9 cellular contexts compared by ENCODE assay signal in the genomic region with DNA sequence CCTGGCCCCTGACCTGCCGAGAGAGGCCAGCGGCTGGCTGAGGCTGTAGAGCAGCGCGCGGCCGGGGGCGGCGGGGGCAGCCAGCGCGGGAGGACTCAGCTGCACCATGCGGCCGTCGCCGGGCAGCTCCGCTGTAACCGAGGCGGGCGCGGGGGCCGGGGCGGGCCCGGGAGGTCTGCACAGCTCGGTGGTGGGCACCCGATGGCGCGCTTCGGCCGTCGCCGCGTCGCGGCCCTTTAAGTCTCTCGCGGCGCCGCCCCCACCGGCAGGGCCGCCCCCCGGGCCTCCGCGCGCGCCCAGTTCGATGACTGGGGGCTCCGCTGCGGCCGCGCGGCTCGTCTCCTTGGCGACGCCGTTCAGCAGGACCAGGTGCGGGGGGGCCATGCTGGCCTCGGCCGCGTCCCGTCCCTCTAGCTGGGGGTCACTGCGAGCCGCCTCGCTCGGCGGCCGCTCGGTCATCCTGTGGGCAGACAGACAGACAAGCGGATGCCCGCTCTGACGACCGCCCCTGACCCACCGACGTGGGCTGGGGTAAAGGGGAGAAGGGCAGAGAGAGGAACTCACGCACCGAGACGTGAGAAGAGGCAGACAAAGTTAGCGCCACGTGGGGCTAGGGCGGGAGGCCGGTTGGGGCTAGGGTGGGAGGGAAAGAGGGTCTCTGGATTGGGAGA. TPM values are rescaled to one million over a fixed set of nuclear protein-coding genes. Genes with fewer than 3 reads are reported as not detected.
DNase-seq lines count a peak whose midpoint lies in the region; ATAC-seq, FAIRE-seq and TF ChIP-seq lines count a peak whose summit lies in the region.
"Had no signal": no experiment of that assay in that cellular context is flagged by ENCODE, and none has a peak within 500 bp of the region (broad histone marks: within the 10 kb centered on the region; RNA-seq: fewer than 3 reads in every experiment).

No MANE protein-coding gene starts in this region.

- H3K79me2 ChIP-seq in parathyroid adenoma, result no peaks in the 10 kb centered on the region

- H3K4me1 ChIP-seq in Panc1 (ENCODE audit: control insufficient read depth, insufficient read depth, low read length), result 0 out of 2 replicates have a peak, but pooled peaks cover 2% of the 10 kb centered on the region
- H3K4me1 ChIP-seq in esophagus muscularis mucosa, result peaks cover 21 to 41% (median 35%) of the 10 kb centered on the region in 4 donors
- no peaks in the 10 kb centered on the region for H3K4me1 ChIP-seq in parathyroid adenoma

- H3K9ac ChIP-seq in parathyroid adenoma, result no peak overlapping the region

- H3K36me3 ChIP-seq in Panc1 (ENCODE audit: control insufficient read depth, insufficient read depth, low read length) (no peaks in the 10 kb centered on the region), esophagus muscularis mucosa (no peaks in the 10 kb centered on the region), parathyroid adenoma (ENCODE audit: control insufficient read depth, insufficient read depth, low read length) (no peaks in the 10 kb centered on the region)

- intact Hi-C loops in Panc1 (cut with micrococcal nuclease; ENCODE audit: unreplicated experiment) (no loop called here), esophagus muscularis mucosa (cut with DNase I) (no loop called here)

- peak overlapping the region; percentile 41 for H3K4me2 ChIP-seq in parathyroid adenoma (ENCODE audit: low read length)

- H3K27ac ChIP-seq in Panc1 (ENCODE audit: low read length) (no peak overlapping the region), esophagus muscularis mucosa (replicated peaks in 1 of 4) (peak overlapping the region in 3 of 4 donors; percentile 10 to 44 (median 14)), parathyroid adenoma (no peak overlapping the region)

- ATAC-seq in Panc1 (peak; percentile 41; the same call in 1 of the 2 replicates), HG03378 (IDR thresholded peaks at IDR 0.05; ENCODE audit: unreplicated experiment) (no peak), GM21526 (IDR thresholded peaks at IDR 0.05; ENCODE audit: low FRiP score, unreplicated experiment) (no peak)

- H2AFZ ChIP-seq in parathyroid adenoma, result no peak overlapping the region

- CTCF ChIA-PET in Panc1 (lab: Charles Lee), result no interaction called here

- no peak for TF ChIP-seq POLR2A in esophagus muscularis mucosa (IDR thresholded peaks at IDR 0.05; ENCODE audit: low read depth)

- H3K27me3 ChIP-seq in Panc1 (ENCODE audit: control insufficient read depth, insufficient read depth, low read length) (peaks cover 25% of the 10 kb centered on the region), esophagus muscularis mucosa (peaks cover 3 to 91% (median 62%) of the 10 kb centered on the region in 4 donors), parathyroid adenoma (ENCODE audit: control insufficient read depth, insufficient read depth, low read length) (peaks cover 5% of the 10 kb centered on the region)

- in situ Hi-C loops in Panc1 (cut with HindIII; ENCODE audit: low pct_unique_long_range_greater_than_20kb, low sequenced_read_pairs), result no loop called here

- no peak for FAIRE-seq in RCC 7860 (lab: Jason Lieb, UNC)

- POLR2A ChIA-PET in Panc1 (lab: Charles Lee), result no interaction called here

- H3K9me3 ChIP-seq in Panc1 (ENCODE audit: control insufficient read depth, insufficient read depth, low read depth, low read length), result no peaks in the 10 kb centered on the region
- no peaks in the 10 kb centered on the region for H3K9me3 ChIP-seq in esophagus muscularis mucosa
- no peaks in the 10 kb centered on the region for H3K9me3 ChIP-seq in parathyroid adenoma (ENCODE audit: control insufficient read depth, low read length)

- no peak for TF ChIP-seq EP300 in esophagus muscularis mucosa (IDR thresholded peaks at IDR 0.05)

- no TSS peak for BruUV-seq in Panc1 (replicated peaks; lab: Mats Ljungman, UMichigan)

- DNase-seq in Daoy (ENCODE audit: low read depth) (peak; percentile 22), Panc1 (ENCODE audit: low read depth, low spot score) (no peak), esophagus muscularis mucosa (ENCODE audit: extremely low spot score) (no peak), RCC 7860 (ENCODE audit: low spot score) (no peak)
- no peak for DNase-seq in activated effector memory CD4-positive, alpha-beta T cell treated with anti-CD3 and anti-CD28 coated beads, Interleukin-2, amount 50 U/mL, for 16 hours

- 3% methylated on average over 19 of the region's 79 CpGs for WGBS in esophagus muscularis mucosa

- H3K4me3 ChIP-seq in Panc1 (ENCODE audit: low read depth in 2 of 2, low read length in 2 of 2), result peak overlapping the region in 1 of 2 experiments; percentile 13; a peak in 2 of 4 replicates
- peak overlapping the region; percentile 43 to 50 (median 45) for H3K4me3 ChIP-seq in esophagus muscularis mucosa
- H3K4me3 ChIP-seq in parathyroid adenoma (ENCODE audit: low read depth, low read length), result no peak overlapping the region

- TF ChIP-seq CTCF in Panc1 (IDR thresholded peaks at IDR 0.05), result no peak
- TF ChIP-seq CTCF in esophagus muscularis mucosa (IDR thresholded peaks at IDR 0.05), result no peak
- TF ChIP-seq CTCF in parathyroid adenoma (IDR thresholded peaks at IDR 0.05), result no peak

RNA-seq across cellular contexts. Expression of gene TAL1, which starts 6.5 kb away (rescaled TPM):
- total RNA-seq in Daoy (2014; rRNA removed; shearing (Covaris generic)), result 0.23 and 0.60 TPM in 2 replicates
- total RNA-seq in Panc1 (2021; ENCODE audit: unreplicated experiment) (0.05 TPM), esophagus muscularis mucosa (1 to 10 TPM; 2.5 to 4.8 (median 4.1) TPM)
- 0.08 TPM for polyA plus RNA-seq in Panc1 (2012; ENCODE audit: insufficient read length)

RNA-seq across cellular contexts. Expression of gene PDZK1IP1, which starts 35.7 kb away (rescaled TPM):
- total RNA-seq in Daoy (2014; rRNA removed; shearing (Covaris generic)), result not detected in 2 replicates
- total RNA-seq in Panc1 (2021; ENCODE audit: unreplicated experiment) (not detected), esophagus muscularis mucosa (1 to 10 TPM in 1 of 4 donors, not detected in 3; 1.8 TPM)
- polyA plus RNA-seq in Panc1 (2012; ENCODE audit: insufficient read length), result not detected
- total RNA-seq: SK-MEL-5 had no signal

Comparison
In these comparisons a context has a peak if more than half of its experiments do, and no peak if none do; other contexts are left out.
1. H3K27ac ChIP-seq: peak in esophagus muscularis mucosa (3 of 4); none in Panc1 (single experiment) and parathyroid adenoma (single experiment).